Comparison of ENCODE assay signal across 31 cellular contexts in genomic region chr2:7035884-7036283, GRCh38.
"Had no signal": no experiment of that assay in that cellular context is flagged by ENCODE, and none has a peak within 500 bp of the region (broad histone marks: within the 10 kb centered on the region; RNA-seq: fewer than 3 reads in every experiment).

No MANE protein-coding gene starts in this region.

- ATAC-seq: Right ventricle myocardium inferior had no signal

- H3K27ac ChIP-seq: ascending aorta, KMS-11, RWPE1, VCaP had no signal

- H3K27me3 Mint-ChIP-seq: activated B cell treated with CpG ODN at 0.5 μM for 24 hours; activated CD4-positive, alpha-beta memory T cell treated with anti-CD3 and anti-CD28 coated beads for 36 hours; activated naive CD4-positive, alpha-beta T cell treated with anti-CD3 and anti-CD28 coated beads, Interleukin-2, amount 50 U/mL, for 24 hours; activated naive CD8-positive, alpha-beta T cell treated with anti-CD3 and anti-CD28 coated beads, Interleukin-2, amount 10 ng/mL, durations not matched to agents 7 days and 5 days had no signal

- H3K4me3 Mint-ChIP-seq: activated B cell treated with CpG ODN at 0.5 μM for 24 hours; activated CD4-positive, alpha-beta memory T cell treated with anti-CD3 and anti-CD28 coated beads for 36 hours; activated naive CD4-positive, alpha-beta T cell treated with anti-CD3 and anti-CD28 coated beads, Interleukin-2, amount 50 U/mL, for 24 hours; activated naive CD8-positive, alpha-beta T cell treated with anti-CD3 and anti-CD28 coated beads, Interleukin-2, amount 10 ng/mL, durations not matched to agents 7 days and 5 days had no signal

- H3K4me1 Mint-ChIP-seq: activated B cell treated with CpG ODN at 0.5 μM for 24 hours had no signal

- H3K27ac Mint-ChIP-seq: activated B cell treated with CpG ODN at 0.5 μM for 24 hours; activated CD4-positive, alpha-beta memory T cell treated with anti-CD3 and anti-CD28 coated beads for 36 hours; activated naive CD8-positive, alpha-beta T cell treated with anti-CD3 and anti-CD28 coated beads, Interleukin-2, amount 10 ng/mL, durations not matched to agents 7 days and 5 days; activated T-helper 2 cell treated with anti-CD3 and anti-CD28 coated beads, Interferon-gamma antibody, Interleukin-2, Interleukin-4, amounts not matched to agents 10 μg/mL and 5 μg/mL and 100 μg/mL, durations not matched to agents 14 hours and 24 hours and 36 hours had no signal

- H3K4me3 ChIP-seq: ascending aorta had no signal

- H3K9me3 Mint-ChIP-seq: activated B cell treated with CpG ODN at 0.5 μM for 24 hours; activated CD4-positive, alpha-beta memory T cell treated with anti-CD3 and anti-CD28 coated beads for 36 hours; activated naive CD4-positive, alpha-beta T cell treated with anti-CD3 and anti-CD28 coated beads, Interleukin-2, amount 50 U/mL, for 24 hours; activated T-helper 2 cell treated with anti-CD3 and anti-CD28 coated beads, Interferon-gamma antibody, Interleukin-2, Interleukin-4, amounts not matched to agents 10 μg/mL and 5 μg/mL and 100 μg/mL, durations not matched to agents 14 hours and 24 hours and 36 hours had no signal

- DNase-seq: activated B cell treated with CpG ODN at 0.5 μM for 24 hours; activated CD4-positive, alpha-beta memory T cell treated with anti-CD3 and anti-CD28 coated beads for 36 hours; activated CD4-positive, alpha-beta T cell treated with anti-CD3 and anti-CD28 coated beads for 4 hours; activated CD4-positive, alpha-beta T cell treated with anti-CD3 and anti-CD28 coated beads, Interleukin-2, amount 50 U/mL, for 1 hour; activated CD4-positive, CD25-positive, alpha-beta regulatory T cell treated with anti-CD3 and anti-CD28 coated beads, Interleukin-2, amount 50 U/mL, for 72 hours; activated gamma-delta T cell; activated naive CD4-positive, alpha-beta T cell treated with Interleukin-2 at 50 U/mL for 16 hours; activated naive CD8-positive, alpha-beta T cell treated with anti-CD3 and anti-CD28 coated beads, Interleukin-2, amount 10 ng/mL, durations not matched to agents 7 days and 5 days; activated T-cell treated with anti-CD3 and anti-CD28 coated beads, Interleukin-2, amount 50 U/mL, for 1 hour; amygdala; central memory CD4-positive, alpha-beta T cell; MM.1S; MV-4-11; NCI-H1092; NCI-H1436 treated with DMSO at 0.1 percent for 48 hours; NCI-H1694 treated with DMSO at 0.1 percent for 48 hours; NCI-H2029; NCI-H345; NCI-H524 treated with DMSO at 0.1 percent for 48 hours; SIG-M5; SW 1271; T-helper 1 cell; T-helper 2 cell; T-helper 9 cell had no signal

- H3K27me3 ChIP-seq: ascending aorta had no signal

- H3K9me3 ChIP-seq: ascending aorta had no signal
